20 cellular contexts compared by ENCODE assay signal in the genomic region with DNA sequence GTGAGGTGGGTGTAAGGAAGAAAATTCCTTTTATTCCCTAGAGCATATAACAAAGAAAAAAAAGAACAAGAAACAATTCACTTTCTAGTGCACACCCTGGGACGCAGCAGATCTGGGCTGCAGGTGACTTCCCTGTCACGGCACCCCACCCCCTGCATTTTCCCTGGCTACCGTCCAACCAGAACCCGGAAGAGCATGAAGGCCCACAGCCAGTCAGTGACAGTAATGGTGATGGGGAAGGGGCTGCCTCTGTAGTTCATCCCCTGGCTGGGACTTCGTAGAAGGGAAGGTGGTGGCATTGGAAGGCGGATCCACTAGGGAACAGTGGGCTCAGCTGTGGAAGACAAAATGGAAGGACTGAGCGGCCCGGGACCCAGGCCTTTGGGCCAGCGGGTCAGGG.
"Had no signal": no experiment of that assay in that cellular context is flagged by ENCODE, and none has a peak within 500 bp of the region (broad histone marks: within the 10 kb centered on the region; RNA-seq: fewer than 3 reads in every experiment).

No MANE protein-coding gene starts in this region.

- H3K36me3 ChIP-seq: gastroesophageal sphincter, heart left ventricle, thoracic aorta had no signal

- H3K4me1 ChIP-seq: gastroesophageal sphincter, heart left ventricle had no signal

- H3K27me3 ChIP-seq: gastroesophageal sphincter, heart left ventricle had no signal

- H3K9me3 ChIP-seq: thoracic aorta had no signal

- H3K4me3 ChIP-seq: gastroesophageal sphincter, heart left ventricle, thoracic aorta had no signal

- H3K27ac ChIP-seq: epithelial cell of prostate, gastroesophageal sphincter, heart left ventricle, thoracic aorta had no signal

- ATAC-seq: activated T-cell treated with anti-CD3 and anti-CD28 coated beads, Interleukin-2, amount 50 U/mL, for 72 hours; gastroesophageal sphincter; heart left ventricle; left cardiac atrium; sciatic nerve had no signal

- DNase-seq: activated CD4-positive, alpha-beta memory T cell treated with anti-CD3 and anti-CD28 coated beads, Interleukin-2, amount 10 ng/mL, durations not matched to agents 7 days and 5 days; activated CD4-positive, alpha-beta T cell treated with anti-CD3 and anti-CD28 coated beads, Interleukin-2, amount 10 ng/mL, durations not matched to agents 24 days and 14 days; activated effector memory CD4-positive, alpha-beta T cell treated with Interleukin-2 at 50 U/mL for 16 hours; activated naive CD4-positive, alpha-beta T cell treated with anti-CD3 and anti-CD28 coated beads, Interleukin-2, amount 10 ng/mL, durations not matched to agents 7 days and 5 days; activated T-cell treated with anti-CD3 and anti-CD28 coated beads, Interleukin-2, amount 50 U/mL, for 72 hours; amygdala; cerebellar nuclear complex; cortex of kidney; heart left ventricle; left cardiac atrium; naive B cell; occipital lobe; small intestine; stimulated activated CD4-positive, alpha-beta T cell treated with anti-CD3 and anti-CD28 coated beads, Interleukin-15, amount 100 ng/mL, for 24 hours; stimulated activated naive CD4-positive, alpha-beta T cell treated with Interleukin-2 at 50 U/mL for 16 hours had no signal

- FAIRE-seq: islet of Langerhans, small intestine had no signal
